1 cellular context compared by ENCODE assay signal in genomic region chr1:24373710-24374109, GRCh38.
TF ChIP-seq lines count a peak whose summit lies in the region.

No MANE protein-coding gene starts in this region.

TF ChIP-seq in A549, 52 proteins besides CTCF, POLR2A, EP300 and RAD21:
- TF ChIP-seq HOXB13 (CRISPR knock-in tag; IDR thresholded peaks at IDR 0.05; ENCODE audit: low read depth) (no peak), KDM1A (IDR thresholded peaks at IDR 0.05; ENCODE audit: low read depth) (no peak), KDM5A (IDR thresholded peaks at IDR 0.05) (no peak), FOSB (CRISPR knock-in tag; IDR thresholded peaks at IDR 0.05) (no peak), NPAS2 (CRISPR knock-in tag; IDR thresholded peaks at IDR 0.05; ENCODE audit: borderline replicate concordance) (no peak), HOXB5 (CRISPR knock-in tag; IDR thresholded peaks at IDR 0.05) (no peak), PHF8 (IDR thresholded peaks at IDR 0.05; ENCODE audit: borderline replicate concordance, low read depth) (no peak), NFE2L2 (conservative IDR thresholded peaks at IDR 0.05; ENCODE audit: low read length) (no peak)
